Comparison of ENCODE assay signal across 26 cellular contexts in the genomic region with DNA sequence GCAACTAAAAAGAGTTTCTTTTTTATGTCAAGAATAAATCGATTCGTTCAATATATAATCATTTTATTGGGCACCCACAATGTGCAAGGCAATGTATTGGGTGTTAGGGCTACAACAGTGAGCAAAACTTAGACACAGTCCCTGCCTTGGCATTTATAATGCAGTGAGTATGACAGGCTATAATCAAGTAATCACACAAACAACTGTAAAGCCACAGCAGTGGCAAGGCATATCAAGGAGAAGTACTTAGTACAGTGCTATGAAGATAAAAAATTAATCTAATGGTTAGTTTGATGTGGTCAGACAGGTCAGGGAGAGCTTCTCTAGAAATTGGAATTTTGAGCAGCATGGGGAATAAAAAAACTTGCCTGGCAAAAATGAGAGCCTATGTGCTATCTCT.
"Had no signal": no experiment of that assay in that cellular context is flagged by ENCODE, and none has a peak within 500 bp of the region (broad histone marks: within the 10 kb centered on the region; RNA-seq: fewer than 3 reads in every experiment).

No MANE protein-coding gene starts in this region.

- H3K4me3 Mint-ChIP-seq: activated B cell treated with CpG ODN at 0.5 μM for 24 hours; activated CD4-positive, alpha-beta memory T cell treated with anti-CD3 and anti-CD28 coated beads for 36 hours; activated naive CD4-positive, alpha-beta T cell treated with anti-CD3 and anti-CD28 coated beads for 36 hours; activated T-cell treated with anti-CD3 and anti-CD28 coated beads, Interleukin-2, amount 50 U/mL, for 4 hours; activated T-helper 1 cell treated with anti-CD3 and anti-CD28 coated beads, Interleukin-12 subunit alpha, Interleukin-12 subunit beta, Interleukin-2, Interleukin-4 antibody, amounts not matched to agents 30 ng/mL and 10 ng/mL and 1 ng/mL, durations not matched to agents 14 hours and 24 hours and 36 hours had no signal

- H3K27ac Mint-ChIP-seq: activated B cell treated with CpG ODN at 0.5 μM for 24 hours; activated CD4-positive, alpha-beta memory T cell treated with anti-CD3 and anti-CD28 coated beads for 36 hours; activated naive CD4-positive, alpha-beta T cell treated with anti-CD3 and anti-CD28 coated beads for 36 hours; activated naive CD4-positive, alpha-beta T cell treated with anti-CD3 and anti-CD28 coated beads, Interleukin-2, amount 50 U/mL, for 72 hours; activated T-helper 1 cell treated with anti-CD3 and anti-CD28 coated beads, Interleukin-12 subunit alpha, Interleukin-12 subunit beta, Interleukin-2, Interleukin-4 antibody, amounts not matched to agents 30 ng/mL and 10 ng/mL and 1 ng/mL, durations not matched to agents 14 hours and 24 hours and 36 hours had no signal

- ATAC-seq: activated naive CD4-positive, alpha-beta T cell treated with anti-CD3 and anti-CD28 coated beads, Interleukin-2, amount 50 U/mL, for 72 hours; activated T-cell treated with anti-CD3 and anti-CD28 coated beads, Interleukin-2, amount 50 U/mL, for 4 hours; body of pancreas had no signal

- DNase-seq: activated B cell treated with CpG ODN at 0.5 μM for 24 hours; activated CD4-positive, alpha-beta memory T cell treated with anti-CD3 and anti-CD28 coated beads for 36 hours; activated CD4-positive, alpha-beta T cell treated with anti-CD3 and anti-CD28 coated beads for 4 hours; activated CD4-positive, alpha-beta T cell treated with anti-CD3 and anti-CD28 coated beads, Interleukin-2, amount 50 U/mL, for 1 hour; activated CD4-positive, CD25-positive, alpha-beta regulatory T cell treated with anti-CD3 and anti-CD28 coated beads, Interleukin-2, amount 50 U/mL, for 72 hours; activated CD8-positive, alpha-beta memory T cell treated with anti-CD3 and anti-CD28 coated beads, Interleukin-2, amount 50 U/mL, for 4 hours; activated gamma-delta T cell treated with Interleukin-2 at 50 U/mL for 16 hours; activated naive CD4-positive, alpha-beta T cell treated with anti-CD3 and anti-CD28 coated beads for 36 hours; activated T-cell treated with anti-CD3 and anti-CD28 coated beads for 4 hours; activated T-cell treated with anti-CD3 and anti-CD28 coated beads, Interleukin-2, amount 50 U/mL, for 4 hours; adrenal gland; body of pancreas; caudate nucleus; cerebellar nuclear complex; MM.1S; MV-4-11; NCI-H1092; NCI-H1436 treated with DMSO at 0.1 percent for 48 hours; NCI-H2029; NCI-H510A treated with DMSO at 0.1 percent for 48 hours; NCI-H526 treated with DMSO at 0.1 percent for 48 hours; Right ventricle myocardium superior; SW 1271; T1000 had no signal

- H3K27me3 Mint-ChIP-seq: activated B cell treated with CpG ODN at 0.5 μM for 24 hours; activated CD4-positive, alpha-beta memory T cell treated with anti-CD3 and anti-CD28 coated beads for 36 hours had no signal

- H3K36me3 Mint-ChIP-seq: activated CD4-positive, alpha-beta memory T cell treated with anti-CD3 and anti-CD28 coated beads for 36 hours; activated naive CD4-positive, alpha-beta T cell treated with anti-CD3 and anti-CD28 coated beads, Interleukin-2, amount 50 U/mL, for 72 hours had no signal

- H3K4me1 Mint-ChIP-seq: activated B cell treated with CpG ODN at 0.5 μM for 24 hours had no signal

- H3K9me3 Mint-ChIP-seq: activated B cell treated with CpG ODN at 0.5 μM for 24 hours; activated CD4-positive, alpha-beta memory T cell treated with anti-CD3 and anti-CD28 coated beads for 36 hours; activated naive CD4-positive, alpha-beta T cell treated with anti-CD3 and anti-CD28 coated beads for 36 hours; activated naive CD4-positive, alpha-beta T cell treated with anti-CD3 and anti-CD28 coated beads, Interleukin-2, amount 50 U/mL, for 72 hours; activated T-cell treated with anti-CD3 and anti-CD28 coated beads, Interleukin-2, amount 50 U/mL, for 4 hours; activated T-helper 1 cell treated with anti-CD3 and anti-CD28 coated beads, Interleukin-12 subunit alpha, Interleukin-12 subunit beta, Interleukin-2, Interleukin-4 antibody, amounts not matched to agents 30 ng/mL and 10 ng/mL and 1 ng/mL, durations not matched to agents 14 hours and 24 hours and 36 hours had no signal
